ENCODE assay signal across 26 cellular contexts in genomic region chr7:84549409-84549808, GRCh38.
"Had no signal": no experiment of that assay in that cellular context is flagged by ENCODE, and none has a peak within 500 bp of the region (broad histone marks: within the 10 kb centered on the region; RNA-seq: fewer than 3 reads in every experiment).

No MANE protein-coding gene starts in this region.

- H3K4me1 Mint-ChIP-seq: activated B cell treated with CpG ODN at 0.5 μM for 24 hours; activated CD4-positive, alpha-beta T cell treated with anti-CD3 and anti-CD28 coated beads for 36 hours; activated naive CD8-positive, alpha-beta T cell treated with anti-CD3 and anti-CD28 coated beads for 36 hours; naive B cell; stimulated activated naive B cell treated with anti-CD40 and anti-IgM and Interleukin-4, amounts not matched to agents 10 μg/mL and 1 μg/mL and 100 μg/mL, for 72 hours had no signal

- H3K27me3 Mint-ChIP-seq: activated B cell treated with CpG ODN at 0.5 μM for 24 hours; activated CD4-positive, alpha-beta T cell treated with anti-CD3 and anti-CD28 coated beads for 36 hours; activated naive CD8-positive, alpha-beta T cell treated with anti-CD3 and anti-CD28 coated beads for 36 hours; activated T-cell treated with anti-CD3 and anti-CD28 coated beads, Interleukin-2, amount 50 U/mL, for 24 hours; effector memory CD8-positive, alpha-beta T cell; naive B cell; stimulated activated naive B cell treated with anti-CD40 and anti-IgM and Interleukin-4, amounts not matched to agents 10 μg/mL and 1 μg/mL and 100 μg/mL, for 72 hours had no signal

- H3K27ac ChIP-seq: colonic mucosa, dorsolateral prefrontal cortex, epithelial cell of prostate, transverse colon, vagina had no signal

- H3K9me3 ChIP-seq: colonic mucosa, transverse colon, vagina had no signal

- FAIRE-seq: bronchial epithelial cell had no signal

- DNase-seq: activated B cell treated with CpG ODN at 0.5 μM for 24 hours; activated CD4-positive, alpha-beta T cell treated with anti-CD3 and anti-CD28 coated beads for 36 hours; activated CD4-positive, alpha-beta T cell treated with anti-CD3 and anti-CD28 coated beads, Interleukin-2, amount 50 U/mL, for 4 hours; activated CD8-positive, alpha-beta memory T cell treated with anti-CD3 and anti-CD28 coated beads for 24 hours; activated CD8-positive, alpha-beta memory T cell treated with anti-CD3 and anti-CD28 coated beads, Interleukin-2, amount 50 U/mL, for 4 hours; activated naive CD4-positive, alpha-beta T cell; activated naive CD8-positive, alpha-beta T cell treated with anti-CD3 and anti-CD28 coated beads for 36 hours; activated T-cell treated with anti-CD3 and anti-CD28 coated beads, Interleukin-2, amount 50 U/mL, for 24 hours; amniotic stem cell; colonic mucosa; dorsolateral prefrontal cortex; effector memory CD8-positive, alpha-beta T cell; foreskin fibroblast; kidney; naive B cell; posterior cingulate gyrus; stimulated activated CD4-positive, alpha-beta T cell treated with anti-CD3 and anti-CD28 coated beads, Interleukin-2, amount 100 ng/mL, for 48 hours; stimulated activated CD8-positive, alpha-beta memory T cell treated with anti-CD3 and anti-CD28 coated beads, Interleukin-4, amount 100 ng/mL, for 48 hours; stimulated activated naive B cell treated with anti-CD40 and anti-IgM and Interleukin-4, amounts not matched to agents 10 μg/mL and 1 μg/mL and 100 μg/mL, for 72 hours; transverse colon had no signal

- H3K4me3 ChIP-seq: colonic mucosa, dorsolateral prefrontal cortex, lung, smooth muscle cell, transverse colon, vagina had no signal

- H3K36me3 ChIP-seq: colonic mucosa, transverse colon, vagina had no signal

- H3K27me3 ChIP-seq: colonic mucosa, dorsolateral prefrontal cortex, transverse colon, vagina had no signal

- H3K36me3 Mint-ChIP-seq: activated naive CD8-positive, alpha-beta T cell treated with anti-CD3 and anti-CD28 coated beads for 36 hours; naive B cell; stimulated activated naive B cell treated with anti-CD40 and anti-IgM and Interleukin-4, amounts not matched to agents 10 μg/mL and 1 μg/mL and 100 μg/mL, for 72 hours had no signal

- H3K4me3 Mint-ChIP-seq: activated B cell treated with CpG ODN at 0.5 μM for 24 hours; activated CD4-positive, alpha-beta T cell treated with anti-CD3 and anti-CD28 coated beads for 36 hours; activated naive CD8-positive, alpha-beta T cell treated with anti-CD3 and anti-CD28 coated beads for 36 hours; activated T-cell treated with anti-CD3 and anti-CD28 coated beads, Interleukin-2, amount 50 U/mL, for 24 hours; effector memory CD8-positive, alpha-beta T cell; naive B cell; stimulated activated naive B cell treated with anti-CD40 and anti-IgM and Interleukin-4, amounts not matched to agents 10 μg/mL and 1 μg/mL and 100 μg/mL, for 72 hours had no signal

- H3K4me1 ChIP-seq: colonic mucosa, transverse colon, vagina had no signal

- H3K9me3 Mint-ChIP-seq: activated B cell treated with CpG ODN at 0.5 μM for 24 hours; activated naive CD8-positive, alpha-beta T cell treated with anti-CD3 and anti-CD28 coated beads for 36 hours; activated T-helper 2 cell treated with anti-CD3 and anti-CD28 coated beads, Interferon-gamma antibody, Interleukin-2, Interleukin-4, amounts not matched to agents 10 μg/mL and 5 μg/mL and 100 μg/mL, durations not matched to agents 14 hours and 24 hours and 36 hours had no signal

- H3K27ac Mint-ChIP-seq: activated B cell treated with CpG ODN at 0.5 μM for 24 hours; activated CD4-positive, alpha-beta T cell treated with anti-CD3 and anti-CD28 coated beads for 36 hours; activated naive CD8-positive, alpha-beta T cell treated with anti-CD3 and anti-CD28 coated beads for 36 hours; activated T-cell treated with anti-CD3 and anti-CD28 coated beads, Interleukin-2, amount 50 U/mL, for 24 hours; activated T-helper 2 cell treated with anti-CD3 and anti-CD28 coated beads, Interferon-gamma antibody, Interleukin-2, Interleukin-4, amounts not matched to agents 10 μg/mL and 5 μg/mL and 100 μg/mL, durations not matched to agents 14 hours and 24 hours and 36 hours; effector memory CD8-positive, alpha-beta T cell; naive B cell; stimulated activated naive B cell treated with anti-CD40 and anti-IgM and Interleukin-4, amounts not matched to agents 10 μg/mL and 1 μg/mL and 100 μg/mL, for 72 hours had no signal
